19 cellular contexts compared by ENCODE assay signal in genomic region chr1:184861755-184862336, GRCh38.
"Had no signal": no experiment of that assay in that cellular context is flagged by ENCODE, and none has a peak within 500 bp of the region (broad histone marks: within the 10 kb centered on the region; RNA-seq: fewer than 3 reads in every experiment).

No MANE protein-coding gene starts in this region.

- H3K36me3 ChIP-seq: lower lobe of right lung, prostate gland had no signal

- DNase-seq: activated CD4-positive, alpha-beta T cell treated with anti-CD3 and anti-CD28 coated beads for 48 hours; activated naive CD4-positive, alpha-beta T cell treated with anti-CD3 and anti-CD28 coated beads, Interleukin-2, amount 50 U/mL, for 16 hours; dermis blood vessel endothelial cell; endodermal cell; hypothalamus; kidney glomerular epithelial cell; lower lobe of right lung; mucosa of descending colon; naive thymus-derived CD8-positive, alpha-beta T cell; stimulated activated CD4-positive, alpha-beta T cell treated with anti-CD3 and anti-CD28 coated beads, Interleukin-12 subunit alpha, Interleukin-12 subunit beta, amount 100 ng/mL, for 4 hours; stimulated activated CD4-positive, alpha-beta T cell treated with anti-CD3 and anti-CD28 coated beads, Interleukin-2, amount 100 ng/mL, for 48 hours; SW 1271; T-helper 9 cell; testis had no signal

- ATAC-seq: lower lobe of right lung; naive thymus-derived CD8-positive, alpha-beta T cell; sciatic nerve had no signal

- H3K36me3 Mint-ChIP-seq: brain had no signal

- H3K27ac ChIP-seq: lower lobe of right lung, testis had no signal

- H3K27me3 Mint-ChIP-seq: naive thymus-derived CD8-positive, alpha-beta T cell had no signal

- H3K27me3 ChIP-seq: testis had no signal

- H3K4me3 ChIP-seq: lower lobe of right lung, mucosa of descending colon, prostate gland, testis had no signal

- H3K4me1 ChIP-seq: lower lobe of right lung, prostate gland, testis had no signal

- H3K9me3 Mint-ChIP-seq: stimulated activated naive CD8-positive, alpha-beta T cell treated with anti-CD3 and anti-CD28 coated beads, Interleukin-15, Interleukin-2, amounts not matched to agents 100 ng/mL and 50 ng/mL, for 24 hours had no signal

- H3K4me1 Mint-ChIP-seq: brain had no signal

- H3K9me3 ChIP-seq: lower lobe of right lung, mucosa of descending colon, prostate gland, testis had no signal

- H3K4me3 Mint-ChIP-seq: brain; endodermal cell; naive thymus-derived CD8-positive, alpha-beta T cell; stimulated activated naive CD8-positive, alpha-beta T cell treated with anti-CD3 and anti-CD28 coated beads, Interleukin-15, Interleukin-2, amounts not matched to agents 100 ng/mL and 50 ng/mL, for 24 hours had no signal

- H3K27ac Mint-ChIP-seq: activated T-helper 2 cell treated with anti-CD3 and anti-CD28 coated beads, Interferon-gamma antibody, Interleukin-2, Interleukin-4, amounts not matched to agents 10 μg/mL and 5 μg/mL and 100 μg/mL, durations not matched to agents 14 hours and 24 hours and 36 hours; brain; endodermal cell; stimulated activated naive CD8-positive, alpha-beta T cell treated with anti-CD3 and anti-CD28 coated beads, Interleukin-15, Interleukin-2, amounts not matched to agents 100 ng/mL and 50 ng/mL, for 24 hours had no signal
